19 cellular contexts compared by ENCODE assay signal in the genomic region with DNA sequence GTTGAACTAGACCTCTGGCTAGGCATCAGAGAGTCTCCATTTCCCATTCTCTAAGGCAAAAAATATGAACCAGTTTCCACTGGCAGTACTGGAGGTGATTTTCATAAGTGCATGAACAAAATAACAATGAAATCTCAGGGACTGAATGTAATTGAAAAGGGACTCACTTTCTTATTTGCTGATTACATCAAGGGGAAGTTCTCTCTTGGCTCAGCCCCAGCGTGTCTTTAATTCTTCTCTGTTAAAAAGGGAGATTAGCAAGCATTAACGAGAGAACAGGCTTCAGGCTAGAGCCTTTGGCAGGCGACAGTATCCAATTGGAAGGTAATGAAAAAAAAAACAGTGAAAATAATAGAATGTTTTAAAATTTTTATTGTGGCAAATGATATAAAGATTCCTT. TPM values are rescaled to one million over a fixed set of nuclear protein-coding genes. Genes with fewer than 3 reads are reported as not detected.
A peak's percentile ranks its signal among the peaks of the same experiment; 100 is the strongest.
DNase-seq lines count a peak whose midpoint lies in the region; ATAC-seq and TF ChIP-seq lines count a peak whose summit lies in the region.
"Had no signal": no experiment of that assay in that cellular context is flagged by ENCODE, and none has a peak within 500 bp of the region (broad histone marks: within the 10 kb centered on the region; RNA-seq: fewer than 3 reads in every experiment).

No MANE protein-coding gene starts in this region.

- ATAC-seq in stimulated activated naive CD8-positive, alpha-beta T cell treated with anti-CD3 and anti-CD28 coated beads, Interleukin-15, Interleukin-2, amounts not matched to agents 100 U/mL and 50 U/mL, for 24 hours, result no peak
- no peak for ATAC-seq in GM18517 (IDR thresholded peaks at IDR 0.05; ENCODE audit: unreplicated experiment)
- ATAC-seq: CD8-positive, alpha-beta T cell; Panc1 had no signal

- DNase-seq in NCI-H1436 (lab: John Stamatoyannopoulos, UW) (peak; percentile 17), NCI-H1436 treated with DMSO at 0.1 percent for 48 hours (lab: John Stamatoyannopoulos, UW) (no peak), NCI-H1105 treated with DMSO at 0.1 percent for 48 hours (lab: John Stamatoyannopoulos, UW) (peak; percentile 28), dermis blood vessel endothelial cell (peak; percentile 41), retinal pigment epithelial cell (ENCODE audit: low read depth) (peak; percentile 55), globus pallidus (ENCODE audit: low spot score) (no peak)
- DNase-seq in stimulated activated naive CD8-positive, alpha-beta T cell treated with anti-CD3 and anti-CD28 coated beads, Interleukin-15, Interleukin-2, amounts not matched to agents 100 U/mL and 50 U/mL, for 24 hours, result no peak
- DNase-seq: CD8-positive, alpha-beta T cell; GDM1; IMR-90; NCI-H1417; NCI-H187 treated with DMSO at 0.1 percent for 48 hours; NCI-H2107; NCI-H345; NCI-H526 treated with DMSO at 0.1 percent for 48 hours; NK-92 treated with Interleukin-12 subunit alpha and Interleukin-12 subunit beta, amount 100 ng/mL, for 24 hours; T-helper 1 cell had no signal

- no peak for TF ChIP-seq CTCF in retinal pigment epithelial cell (conservative IDR thresholded peaks at IDR 0.05; ENCODE audit: low read depth, low read length)

- no peak overlapping the region for H3K4me3 ChIP-seq in retinal pigment epithelial cell (ENCODE audit: low read length)

RNA-seq across cellular contexts. Expression of a gene that starts 34.0 kb away (rescaled TPM):
- total RNA-seq in dermis blood vessel endothelial cell, result 64.5 and 89.3 TPM in 2 replicates
- total RNA-seq: CD8-positive, alpha-beta T cell; IMR-90 had no signal

Comparison
In these comparisons a context has a peak if more than half of its experiments do, and no peak if none do; other contexts are left out.
1. DNase-seq: peak in NCI-H1436 (single experiment), NCI-H1105 treated with DMSO at 0.1 percent for 48 hours (single experiment), dermis blood vessel endothelial cell (single experiment) and retinal pigment epithelial cell (single experiment); none in NCI-H1436 treated with DMSO at 0.1 percent for 48 hours (single experiment), stimulated activated naive CD8-positive, alpha-beta T cell treated with anti-CD3 and anti-CD28 coated beads, Interleukin-15, Interleukin-2, amounts not matched to agents 100 U/mL and 50 U/mL, for 24 hours (single experiment) and globus pallidus (single experiment).